ENCODE assay signal across 23 cellular contexts in genomic region chr7:157620616-157621015, GRCh38.
DNase-seq lines count a peak whose midpoint lies in the region; ATAC-seq, FAIRE-seq and TF ChIP-seq lines count a peak whose summit lies in the region.
"Had no signal": no experiment of that assay in that cellular context is flagged by ENCODE, and none has a peak within 500 bp of the region (broad histone marks: within the 10 kb centered on the region; RNA-seq: fewer than 3 reads in every experiment).

No MANE protein-coding gene starts in this region.

- no peak overlapping the region for H2BK12ac ChIP-seq in neuronal stem cell (ENCODE audit: low read length)

- intact Hi-C loops in kidney (cut with DNase I) (no loop called here), sigmoid colon (cut with DNase I) (no loop called here)

- peaks cover 26% of the 10 kb centered on the region for H3K4me1 Mint-ChIP-seq in activated naive CD8-positive, alpha-beta T cell treated with anti-CD3 and anti-CD28 coated beads, Interleukin-2, amount 10 ng/mL, durations not matched to agents 7 days and 5 days
- peaks cover 29% of the 10 kb centered on the region for H3K4me1 Mint-ChIP-seq in activated naive CD8-positive, alpha-beta T cell treated with anti-CD3 and anti-CD28 coated beads for 36 hours
- H3K4me1 Mint-ChIP-seq: H9, IgD-negative memory B cell had no signal

- no peak overlapping the region for H2BK15ac ChIP-seq in neuronal stem cell (ENCODE audit: low read length)

- peaks cover 7% of the 10 kb centered on the region for H3K9me3 Mint-ChIP-seq in activated naive CD8-positive, alpha-beta T cell treated with anti-CD3 and anti-CD28 coated beads, Interleukin-2, amount 10 ng/mL, durations not matched to agents 7 days and 5 days
- H3K9me3 Mint-ChIP-seq in activated naive CD8-positive, alpha-beta T cell treated with anti-CD3 and anti-CD28 coated beads for 36 hours = peaks cover 6% of the 10 kb centered on the region
- H3K9me3 Mint-ChIP-seq: CD4-positive, alpha-beta T cell; H9 had no signal

- no peak overlapping the region for H3K14ac ChIP-seq in neuronal stem cell (ENCODE audit: low read length)

- H4K8ac ChIP-seq in neuronal stem cell (ENCODE audit: low read depth, low read length) = no peak overlapping the region

- H3K27ac ChIP-seq in kidney (ENCODE audit: low read depth in 2 of 2, low read length in 2 of 2) (no peak overlapping the region), neuronal stem cell (replicated peaks; ENCODE audit: low read length) (no peak overlapping the region), sigmoid colon (no peak overlapping the region)

- no peak overlapping the region for H3K27ac Mint-ChIP-seq in activated naive CD8-positive, alpha-beta T cell treated with anti-CD3 and anti-CD28 coated beads, Interleukin-2, amount 10 ng/mL, durations not matched to agents 7 days and 5 days
- H3K27ac Mint-ChIP-seq in activated naive CD8-positive, alpha-beta T cell treated with anti-CD3 and anti-CD28 coated beads for 36 hours = no peak overlapping the region
- H3K27ac Mint-ChIP-seq: CD4-positive, alpha-beta T cell; H9; IgD-negative memory B cell had no signal

- no peak overlapping the region for H2AK5ac ChIP-seq in neuronal stem cell (ENCODE audit: low read depth, low read length)

- H2BK5ac ChIP-seq in neuronal stem cell (ENCODE audit: low read length) = no peak overlapping the region

- H4K91ac ChIP-seq in neuronal stem cell (ENCODE audit: low read depth, low read length, poor library complexity) = no peak overlapping the region

- peak overlapping the region; percentile 35 for H3K23ac ChIP-seq in neuronal stem cell (ENCODE audit: low read depth, low read length, poor library complexity)

- H3K27me3 Mint-ChIP-seq in activated naive CD8-positive, alpha-beta T cell treated with anti-CD3 and anti-CD28 coated beads, Interleukin-2, amount 10 ng/mL, durations not matched to agents 7 days and 5 days = no peaks in the 10 kb centered on the region
- H3K27me3 Mint-ChIP-seq in activated naive CD8-positive, alpha-beta T cell treated with anti-CD3 and anti-CD28 coated beads for 36 hours = no peaks in the 10 kb centered on the region
- H3K27me3 Mint-ChIP-seq: CD4-positive, alpha-beta T cell had no signal

- H3K4me1 ChIP-seq in kidney (ENCODE audit: control insufficient read depth in 1 of 2, insufficient read depth in 1 of 2, low read depth in 1 of 2, low read length in 2 of 2) (no peaks in the 10 kb centered on the region), neuronal stem cell (ENCODE audit: control insufficient read depth in 2 of 2, insufficient read depth in 1 of 2, low read depth in 1 of 2, low read length in 2 of 2) (peaks cover 0 to 1% of the 10 kb centered on the region in 2 donors), sigmoid colon (no peaks in the 10 kb centered on the region)
- H3K4me1 ChIP-seq: BE2C, Caco-2 had no signal

- no peak overlapping the region for H3K9ac ChIP-seq in kidney (ENCODE audit: low read length in 2 of 2)
- no peak overlapping the region for H3K9ac ChIP-seq in neuronal stem cell (ENCODE audit: low read depth, low read length, poor library complexity)

- no peak overlapping the region for H3K4me3 Mint-ChIP-seq in activated naive CD8-positive, alpha-beta T cell treated with anti-CD3 and anti-CD28 coated beads, Interleukin-2, amount 10 ng/mL, durations not matched to agents 7 days and 5 days
- no peak overlapping the region for H3K4me3 Mint-ChIP-seq in activated naive CD8-positive, alpha-beta T cell treated with anti-CD3 and anti-CD28 coated beads for 36 hours
- H3K4me3 Mint-ChIP-seq: CD4-positive, alpha-beta T cell; H9 had no signal

- TF ChIP-seq EP300 in sigmoid colon (IDR thresholded peaks at IDR 0.05) = no peak

- peaks cover 18% of the 10 kb centered on the region for H3K79me1 ChIP-seq in neuronal stem cell (ENCODE audit: low read depth, low read length)

- H3K9me3 ChIP-seq in kidney (ENCODE audit: control insufficient read depth in 1 of 2, low read length in 2 of 2) (no peaks in the 10 kb centered on the region), neuronal stem cell (replicated peaks in 1 of 2; ENCODE audit: control insufficient read depth in 2 of 2, insufficient read depth in 1 of 2, low read depth in 1 of 2, low read length in 2 of 2) (peaks cover 0 to 6% of the 10 kb centered on the region in 2 donors), sigmoid colon (no peaks in the 10 kb centered on the region)
- H3K9me3 ChIP-seq: BE2C, Caco-2 had no signal

- no peak for FAIRE-seq in kidney (lab: Jason Lieb, UNC)
- FAIRE-seq: A204.1, D721Med, GM12892, GM18507, H1, HepG2, HTR-8/SVneo had no signal

- POLR2A ChIA-PET in activated naive CD8-positive, alpha-beta T cell treated with anti-CD3 and anti-CD28 coated beads, Interleukin-2, amount 10 ng/mL, durations not matched to agents 7 days and 5 days (lab: Charles Lee) = no interaction called here

- no peak overlapping the region for H2AFZ ChIP-seq in neuronal stem cell (ENCODE audit: low read length)

- H3K36me3 Mint-ChIP-seq in activated naive CD8-positive, alpha-beta T cell treated with anti-CD3 and anti-CD28 coated beads, Interleukin-2, amount 10 ng/mL, durations not matched to agents 7 days and 5 days = no peaks in the 10 kb centered on the region
- no peaks in the 10 kb centered on the region for H3K36me3 Mint-ChIP-seq in activated naive CD8-positive, alpha-beta T cell treated with anti-CD3 and anti-CD28 coated beads for 36 hours
- H3K36me3 Mint-ChIP-seq: IgD-negative memory B cell had no signal

- no peak overlapping the region for H3K4ac ChIP-seq in neuronal stem cell (ENCODE audit: low read length)

- H3K4me2 ChIP-seq in neuronal stem cell (ENCODE audit: insufficient read depth, low read length, poor library complexity, severe bottlenecking) = no peak overlapping the region

- no peaks in the 10 kb centered on the region for H3K36me3 ChIP-seq in kidney (ENCODE audit: control insufficient read depth in 1 of 2, insufficient read depth in 2 of 2, low read length in 2 of 2)
- peaks cover 57 to 100% of the 10 kb centered on the region in 2 donors for H3K36me3 ChIP-seq in neuronal stem cell (replicated peaks in 1 of 2; ENCODE audit: control insufficient read depth in 2 of 2, insufficient read depth in 2 of 2, low read length in 2 of 2)
- no peaks in the 10 kb centered on the region for H3K36me3 ChIP-seq in sigmoid colon
- H3K36me3 ChIP-seq: BE2C had no signal

- TF ChIP-seq POLR2A in sigmoid colon (IDR thresholded peaks at IDR 0.05) = no peak

- H3K4me3 ChIP-seq in kidney (ENCODE audit: low read length in 2 of 2) (no peak overlapping the region), neuronal stem cell (ENCODE audit: low read length in 2 of 2) (no peak overlapping the region), sigmoid colon (no peak overlapping the region)

- no CpG with 5 or more reads among the region's 11 CpGs for WGBS in neuronal stem cell (ENCODE audit: extremely low coverage in 2 of 2, insufficient read length in 2 of 2, insufficient replicate concordance in 1 of 2), 2 donors
- 75 to 83% methylated on average over 11 of the region's 11 CpGs for WGBS in sigmoid colon, 2 donors

- no peak for ATAC-seq in activated naive CD8-positive, alpha-beta T cell treated with anti-CD3 and anti-CD28 coated beads, Interleukin-2, amount 10 ng/mL, durations not matched to agents 7 days and 5 days (ENCODE audit: low read depth)
- ATAC-seq in GM18873 (IDR thresholded peaks at IDR 0.05; ENCODE audit: low FRiP score, unreplicated experiment) = no peak

- H3K27me3 ChIP-seq in neuronal stem cell (ENCODE audit: control insufficient read depth in 3 of 3, insufficient read depth in 3 of 3, low read depth in 1 of 3, low read length in 3 of 3) = no peaks in the 10 kb centered on the region
- no peaks in the 10 kb centered on the region for H3K27me3 ChIP-seq in sigmoid colon
- H3K27me3 ChIP-seq: BE2C had no signal

- H3K18ac ChIP-seq in neuronal stem cell (ENCODE audit: low read length) = peak overlapping the region; percentile 17

- H2BK120ac ChIP-seq in neuronal stem cell (ENCODE audit: low read depth, low read length) = no peak overlapping the region

- TF ChIP-seq CTCF in kidney (IDR thresholded peaks at IDR 0.05; ENCODE audit: borderline replicate concordance, extremely low read depth, insufficient read depth) (no peak), sigmoid colon (IDR thresholded peaks at IDR 0.05) (no peak)

- peak; percentile 12 for DNase-seq in activated naive CD8-positive, alpha-beta T cell treated with anti-CD3 and anti-CD28 coated beads, Interleukin-2, amount 10 ng/mL, durations not matched to agents 7 days and 5 days
- DNase-seq in activated naive CD8-positive, alpha-beta T cell treated with anti-CD3 and anti-CD28 coated beads for 36 hours = no peak
- peak; percentile 64 for DNase-seq in kidney
- DNase-seq in neuronal stem cell (ENCODE audit: low spot score) = no peak
- DNase-seq in sigmoid colon = peak; percentile 57
- no peak for DNase-seq in ureter (ENCODE audit: low spot score)
- DNase-seq in NOMO-1 treated with DMSO at 0.1 percent for 48 hours (lab: John Stamatoyannopoulos, UW; ENCODE audit: unreplicated experiment) = no peak
- DNase-seq: ACHN; BE2C; C1 segment of cervical spinal cord; Caco-2; CD4-positive, alpha-beta T cell; GDM1; H9 had no signal

Comparison
In these comparisons a context has a peak if more than half of its experiments do, and no peak if none do; other contexts are left out.
1. DNase-seq: peak in activated naive CD8-positive, alpha-beta T cell treated with anti-CD3 and anti-CD28 coated beads, Interleukin-2, amount 10 ng/mL, durations not matched to agents 7 days and 5 days (single experiment), kidney (single experiment) and sigmoid colon (single experiment); none in activated naive CD8-positive, alpha-beta T cell treated with anti-CD3 and anti-CD28 coated beads for 36 hours (single experiment), neuronal stem cell (single experiment), ureter (single experiment) and NOMO-1 treated with DMSO at 0.1 percent for 48 hours (single experiment).